Comparison of ENCODE assay signal across 8 cellular contexts in the genomic region with DNA sequence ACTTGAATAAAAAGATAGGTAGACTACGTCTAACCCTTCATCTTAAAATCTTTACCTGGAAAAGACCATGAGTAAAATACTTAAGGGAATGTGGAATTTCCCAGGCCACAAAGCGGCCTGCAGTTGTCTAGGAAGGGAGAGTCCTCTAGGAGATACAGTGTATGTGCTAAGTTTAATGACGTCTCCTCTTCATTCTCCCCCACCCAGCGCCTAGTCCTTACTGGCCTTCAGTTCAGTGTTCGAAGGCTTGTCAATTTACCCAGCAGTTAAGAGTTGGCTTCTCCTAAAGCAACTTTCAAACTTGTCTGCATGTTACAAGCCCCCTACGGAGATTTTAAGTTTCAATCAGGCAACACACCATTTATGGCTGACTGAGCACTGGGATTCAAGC. TPM values are rescaled to one million over a fixed set of nuclear protein-coding genes. Genes with fewer than 3 reads are reported as not detected.
DNase-seq lines count a peak whose midpoint lies in the region; ATAC-seq and TF ChIP-seq lines count a peak whose summit lies in the region.

No MANE protein-coding gene starts in this region.

- in situ Hi-C loops in KBM-7 (cut with MboI; ENCODE audit: low pct_unique_long_range_greater_than_20kb, low sequenced_read_pairs), result no loop called here

- H3K4me1 Mint-ChIP-seq in activated CD8-positive, alpha-beta T cell treated with anti-CD3 and anti-CD28 coated beads for 36 hours (ENCODE audit: low read depth), result peaks cover 23% of the 10 kb centered on the region

- H3K9me3 ChIP-seq in A673 (ENCODE audit: low read depth, low read length, poor library complexity, severe bottlenecking) (no peaks in the 10 kb centered on the region), HEK293 (ENCODE audit: control insufficient read depth, insufficient read depth, low read depth, low read length) (no peaks in the 10 kb centered on the region), iPS-15b (ENCODE audit: control insufficient read depth, insufficient read depth, low read length) (no peaks in the 10 kb centered on the region)

- H3K36me3 ChIP-seq in A673 (ENCODE audit: insufficient read depth, low read length, poor library complexity, severe bottlenecking), result no peaks in the 10 kb centered on the region
- H3K36me3 ChIP-seq in HEK293 (ENCODE audit: control insufficient read depth in 2 of 2, insufficient read depth in 1 of 2, low read length in 2 of 2), result no peaks in the 10 kb centered on the region
- H3K36me3 ChIP-seq in iPS-15b (ENCODE audit: control insufficient read depth, insufficient read depth, low read length), result no peaks in the 10 kb centered on the region

- H3K27ac ChIP-seq in A673 (ENCODE audit: low read depth, low read length, poor library complexity, severe bottlenecking) (peak overlapping the region; percentile 91), HEK293 (ENCODE audit: extremely low read depth, low read depth, low read length) (no peak overlapping the region), substantia nigra (ENCODE audit: low read depth, low read length, poor library complexity, severe bottlenecking) (peak overlapping the region; percentile 88)

- CTCF ChIA-PET in A673 (lab: Charles Lee), result no interaction called here
- CTCF ChIA-PET in HEK293 (lab: Yijun Ruan, JAX), result interaction anchor here (0.5 kb wide), 1 partner anchor 442 kb away, joined by 3 read pairs; no protein-coding TSS in a partner anchor
- CTCF ChIA-PET in activated CD8-positive, alpha-beta T cell treated with anti-CD3 and anti-CD28 coated beads for 36 hours (lab: Charles Lee), result interaction anchor here (1.8 to 3.4 kb wide), 2 partner anchors 18 to 34 kb away, joined by 5 to 14 read pairs; a partner anchor contains a TSS

- no TSS peak for BruUV-seq in A673 (replicated peaks; lab: Mats Ljungman, UMichigan)

- H3K9ac ChIP-seq in iPS-15b (ENCODE audit: low read depth, low read length), result peak overlapping the region; percentile 87

- H3K27me3 Mint-ChIP-seq in activated CD8-positive, alpha-beta T cell treated with anti-CD3 and anti-CD28 coated beads for 36 hours, result no peaks in the 10 kb centered on the region

- H3K36me3 Mint-ChIP-seq in activated CD8-positive, alpha-beta T cell treated with anti-CD3 and anti-CD28 coated beads for 36 hours (ENCODE audit: low read depth), result peaks cover 15% of the 10 kb centered on the region

- peak overlapping the region; percentile 84 for H3K4me3 Mint-ChIP-seq in activated CD8-positive, alpha-beta T cell treated with anti-CD3 and anti-CD28 coated beads for 36 hours

- no peak for TF ChIP-seq CTCF in A673 (conservative IDR thresholded peaks at IDR 0.05; ENCODE audit: low read depth, low read length)
- no peak for TF ChIP-seq CTCF in HEK293 (tag by site-specific recombination; IDR thresholded peaks at IDR 0.05)
- TF ChIP-seq CTCF in activated CD8-positive, alpha-beta T cell treated with anti-CD3 and anti-CD28 coated beads for 36 hours (IDR thresholded peaks at IDR 0.05), result no peak

- H3K27me3 ChIP-seq in A673 (replicated peaks; ENCODE audit: insufficient read depth, low read depth, low read length, poor library complexity), result no peaks in the 10 kb centered on the region
- H3K27me3 ChIP-seq in iPS-15b (ENCODE audit: control insufficient read depth, insufficient read depth, low read length), result no peaks in the 10 kb centered on the region

- H3K9me3 Mint-ChIP-seq in activated CD8-positive, alpha-beta T cell treated with anti-CD3 and anti-CD28 coated beads for 36 hours, result no peaks in the 10 kb centered on the region

- H3K4me3 ChIP-seq in A673 (ENCODE audit: low read depth, low read length, poor library complexity, severe bottlenecking) (peak overlapping the region; percentile 81), HEK293 (ENCODE audit: low read depth, low read length) (peak overlapping the region; percentile 50), iPS-15b (ENCODE audit: low read depth, low read length) (peak overlapping the region; percentile 63)

- ATAC-seq in activated CD8-positive, alpha-beta T cell treated with anti-CD3 and anti-CD28 coated beads for 36 hours, result no peak
- ATAC-seq in GM21529 (IDR thresholded peaks at IDR 0.05; ENCODE audit: unreplicated experiment), result no peak
- ATAC-seq in HG03439 (IDR thresholded peaks at IDR 0.05; ENCODE audit: unreplicated experiment), result no peak

- peak overlapping the region; percentile 98 for H3K27ac Mint-ChIP-seq in activated CD8-positive, alpha-beta T cell treated with anti-CD3 and anti-CD28 coated beads for 36 hours

- H3K4me1 ChIP-seq in A673 (ENCODE audit: insufficient read depth, low read length, poor library complexity, severe bottlenecking) (peaks cover 16% of the 10 kb centered on the region), HEK293 (ENCODE audit: control insufficient read depth, insufficient read depth, low read length) (no peaks in the 10 kb centered on the region), iPS-15b (ENCODE audit: control insufficient read depth, insufficient read depth, low read length) (peaks cover 7% of the 10 kb centered on the region)

- intact Hi-C loops in A673 (cut with micrococcal nuclease; ENCODE audit: unreplicated experiment), result loop anchor here (5.0 kb wide), 2 partner anchors 35 to 75 kb away; a partner anchor contains a TSS
- intact Hi-C loops in activated CD8-positive, alpha-beta T cell treated with anti-CD3 and anti-CD28 coated beads for 36 hours (cut with micrococcal nuclease), result loop anchor here (2.0 to 10.0 kb wide), 3 partner anchors 18 to 96 kb away; a partner anchor contains a TSS

- DNase-seq in A673 (ENCODE audit: low spot score), result peak; percentile 73
- no peak for DNase-seq in activated CD8-positive, alpha-beta T cell treated with anti-CD3 and anti-CD28 coated beads for 36 hours
- peak in 1 of 49 donors; percentile 30 for DNase-seq in substantia nigra (lab: John Stamatoyannopoulos, UW)
- no peak for DNase-seq in KBM-7

- POLR2A ChIA-PET in A673 (lab: Charles Lee; ENCODE audit: low non-redundant PET) (interaction anchor here (0.9 to 1.0 kb wide), 2 partner anchors 76 to 95 kb away, joined by 3 to 5 read pairs; a partner anchor contains a TSS), HEK293 (lab: Yijun Ruan, JAX) (interaction anchor here (0.9 to 6.2 kb wide), 19 partner anchors 8 to 1715 kb away, joined by 3 to 439 read pairs (median 21); a partner anchor contains a TSS)
- POLR2A ChIA-PET in activated CD8-positive, alpha-beta T cell treated with anti-CD3 and anti-CD28 coated beads for 36 hours (lab: Charles Lee), result interaction anchor here (0.9 to 22.3 kb wide), 24 partner anchors 8 to 1017 kb away, joined by 3 to 1225 read pairs (median 38); a partner anchor contains a TSS

TF ChIP-seq in HEK293, 187 proteins besides CTCF, POLR2A, EP300 and RAD21:
- TF ChIP-seq ZNF311 (tag by site-specific recombination; IDR thresholded peaks at IDR 0.05; ENCODE audit: borderline replicate concordance) (no peak), ZNF76 (tag by site-specific recombination; IDR thresholded peaks at IDR 0.05; ENCODE audit: borderline replicate concordance, low read depth) (no peak)

RNA-seq across cellular contexts. Expression of gene HFE, which starts 35.2 kb away (rescaled TPM):
- 7.8 and 11.5 TPM in 2 replicates for total RNA-seq in A673 (2021)
- total RNA-seq in activated CD8-positive, alpha-beta T cell treated with anti-CD3 and anti-CD28 coated beads for 36 hours, result under 1 TPM; 0.25 to 0.56 TPM
